ENCODE assay signal across 9 cellular contexts in the genomic region with DNA sequence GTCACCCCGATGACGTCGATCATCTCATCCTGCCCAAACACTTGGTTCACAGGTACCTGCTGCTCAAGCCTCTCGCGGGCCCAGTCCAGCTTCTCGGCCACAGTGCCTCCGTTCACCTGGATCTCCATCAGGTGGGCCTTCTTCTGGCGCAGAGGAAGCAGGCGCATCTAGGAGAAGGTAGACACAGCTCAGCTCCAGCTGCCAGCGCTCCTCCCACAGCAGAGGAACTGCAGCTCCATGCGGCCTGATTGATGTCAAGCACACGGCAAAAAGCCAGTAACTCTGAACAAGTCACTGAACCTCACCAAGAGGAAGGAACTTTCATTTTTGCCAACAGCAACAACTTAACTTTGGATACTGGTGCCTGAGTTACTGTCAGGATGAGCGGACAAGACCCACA. TPM values are rescaled to one million over a fixed set of nuclear protein-coding genes. Genes with fewer than 3 reads are reported as not detected.
DNase-seq lines count a peak whose midpoint lies in the region; TF ChIP-seq lines count a peak whose summit lies in the region.
"Had no signal": no experiment of that assay in that cellular context is flagged by ENCODE, and none has a peak within 500 bp of the region (broad histone marks: within the 10 kb centered on the region; RNA-seq: fewer than 3 reads in every experiment).

No MANE protein-coding gene starts in this region.

- no peak for TF ChIP-seq POLR2A in breast epithelium (IDR thresholded peaks at IDR 0.05)

- no peaks in the 10 kb centered on the region for H3K27me3 Mint-ChIP-seq in IgD-negative memory B cell

- peak overlapping the region; percentile 33 for H3K9ac ChIP-seq in mucosa of stomach (ENCODE audit: low read length)

- peak overlapping the region in 2 of 3 donors; percentile 17 to 27 for H3K27ac Mint-ChIP-seq in IgD-negative memory B cell

- TF ChIP-seq CTCF in C4-2B (conservative IDR thresholded peaks at IDR 0.05) = no peak
- no peak for TF ChIP-seq CTCF in breast epithelium (IDR thresholded peaks at IDR 0.05)

- H3K27me3 ChIP-seq in breast epithelium (no peaks in the 10 kb centered on the region), mucosa of stomach (ENCODE audit: control insufficient read depth, insufficient read depth, low read length) (no peaks in the 10 kb centered on the region)

- H3K4me3 Mint-ChIP-seq in IgD-negative memory B cell = no peak overlapping the region

- peak overlapping the region; percentile 92 for H3K27ac ChIP-seq in C4-2B
- peak overlapping the region; percentile 62 to 95 for H3K27ac ChIP-seq in breast epithelium

- peak overlapping the region in 1 of 3 donors; percentile 83 for H3K4me3 ChIP-seq in breast epithelium
- H3K4me3 ChIP-seq in mucosa of stomach (ENCODE audit: low read length) = no peak overlapping the region

- H3K9me3 Mint-ChIP-seq in IgD-negative memory B cell = no peaks in the 10 kb centered on the region

- intact Hi-C loops in breast epithelium (cut with DNase I; ENCODE audit: low total_unique reads) = loop anchor here (10.0 kb wide), 2 partner anchors 209 to 311 kb away; a partner anchor contains a TSS

- H3K9me3 ChIP-seq in breast epithelium (no peaks in the 10 kb centered on the region), mucosa of stomach (ENCODE audit: control insufficient read depth, low read length) (no peaks in the 10 kb centered on the region)

- H3K4me1 ChIP-seq in breast epithelium (peaks cover 15 to 21% of the 10 kb centered on the region in 2 donors), mucosa of stomach (ENCODE audit: control insufficient read depth, insufficient read depth, low read length) (peaks cover 42% of the 10 kb centered on the region)

- peaks cover 4% of the 10 kb centered on the region for H3K36me3 Mint-ChIP-seq in IgD-negative memory B cell

- DNase-seq in breast epithelium (ENCODE audit: low spot score in 2 of 2) = no peak
- DNase-seq in NCI-H2196 (lab: John Stamatoyannopoulos, UW; ENCODE audit: unreplicated experiment) = no peak
- DNase-seq in SIG-M5 treated with dmso at 0.1 percent for 504 hours (lab: John Stamatoyannopoulos, UW; ENCODE audit: unreplicated experiment) = no peak
- DNase-seq in NCI-H774 (lab: John Stamatoyannopoulos, UW) = no peak
- no peak for DNase-seq in NCI-H526 (lab: John Stamatoyannopoulos, UW)
- DNase-seq: NCI-H1105 had no signal

- H3K36me3 ChIP-seq in breast epithelium (peaks cover 5% of the 10 kb centered on the region), mucosa of stomach (ENCODE audit: control insufficient read depth, insufficient read depth, low read length) (peaks cover 45% of the 10 kb centered on the region)

- H3K4me1 Mint-ChIP-seq in IgD-negative memory B cell = peaks cover 28 to 44% (median 39%) of the 10 kb centered on the region in 3 donors

RNA-seq across cellular contexts. Expression of a gene that starts 4.0 kb away (rescaled TPM):
- 4,030 TPM for polyA plus RNA-seq in IgD-negative memory B cell
- total RNA-seq in breast epithelium = 1,000 to 10,000 TPM; 1,827 to 3,262 (median 2,633) TPM

RNA-seq across cellular contexts. Expression of a gene that starts 34.4 kb away (rescaled TPM):
- 9.1 TPM for polyA plus RNA-seq in IgD-negative memory B cell
- 10 to 100 TPM in 2 of 3 donors, 1 to 10 TPM in 1; 6.9 to 22.3 (median 20.5) TPM for total RNA-seq in breast epithelium
